In the genomic region with DNA sequence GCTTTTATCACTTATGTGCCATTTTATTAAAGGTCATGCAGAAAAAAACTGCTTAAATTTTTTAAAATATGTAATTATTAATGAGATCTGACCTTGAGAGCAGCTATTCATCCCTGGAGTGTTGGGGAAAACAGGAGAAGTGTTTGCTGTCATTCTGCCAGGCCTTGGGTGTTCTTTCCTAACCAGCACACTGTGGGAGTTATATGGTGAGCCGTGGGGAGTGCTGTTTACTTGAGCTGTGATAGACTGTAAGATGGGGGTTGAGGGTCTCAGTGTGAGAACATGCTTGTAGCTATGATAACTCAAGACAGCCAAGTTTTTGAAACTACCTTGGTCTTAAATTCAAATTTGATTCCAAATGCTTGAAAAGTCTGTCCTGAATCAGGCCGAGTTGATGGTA, we compare ENCODE assay signal across 19 cellular contexts.
"Had no signal": no experiment of that assay in that cellular context is flagged by ENCODE, and none has a peak within 500 bp of the region (broad histone marks: within the 10 kb centered on the region; RNA-seq: fewer than 3 reads in every experiment).

No MANE protein-coding gene starts in this region.

- H3K4me1 Mint-ChIP-seq: activated CD8-positive, alpha-beta memory T cell treated with anti-CD3 and anti-CD28 coated beads, Interleukin-2, amount 10 ng/mL, durations not matched to agents 7 days and 5 days; activated naive CD4-positive, alpha-beta T cell treated with anti-CD3 and anti-CD28 coated beads, Interleukin-2, amount 50 U/mL, for 24 hours; naive thymus-derived CD4-positive, alpha-beta T cell had no signal

- H3K4me1 ChIP-seq: transverse colon had no signal

- H3K27me3 Mint-ChIP-seq: activated CD8-positive, alpha-beta memory T cell treated with anti-CD3 and anti-CD28 coated beads, Interleukin-2, amount 10 ng/mL, durations not matched to agents 7 days and 5 days; activated naive CD4-positive, alpha-beta T cell treated with anti-CD3 and anti-CD28 coated beads, Interleukin-2, amount 50 U/mL, for 24 hours; activated T-cell treated with anti-CD3 and anti-CD28 coated beads, Interleukin-2, amount 50 U/mL, for 24 hours; naive thymus-derived CD4-positive, alpha-beta T cell had no signal

- H3K36me3 ChIP-seq: cardiac muscle cell, gastroesophageal sphincter, sigmoid colon, transverse colon had no signal

- DNase-seq: activated CD4-positive, alpha-beta T cell treated with anti-CD3 and anti-CD28 coated beads, Interleukin-2, amount 50 U/mL, for 4 hours; activated CD8-positive, alpha-beta memory T cell treated with anti-CD3 and anti-CD28 coated beads, Interleukin-2, amount 10 ng/mL, durations not matched to agents 7 days and 5 days; activated effector memory CD4-positive, alpha-beta T cell treated with Interleukin-2 at 50 U/mL for 16 hours; activated T-cell treated with anti-CD3 and anti-CD28 coated beads, Interleukin-2, amount 50 U/mL, for 24 hours; amygdala; effector CD8-positive, alpha-beta T cell; hippocampal formation; kidney glomerular epithelial cell; midbrain; naive thymus-derived CD4-positive, alpha-beta T cell; nucleus accumbens; sigmoid colon; stimulated activated CD4-positive, alpha-beta T cell treated with anti-CD3 and anti-CD28 coated beads, Interleukin-15, amount 100 ng/mL, for 24 hours; T-helper 2 cell; transverse colon had no signal

- H3K9me3 ChIP-seq: gastroesophageal sphincter, transverse colon had no signal

- H3K9me3 Mint-ChIP-seq: activated T-cell treated with anti-CD3 and anti-CD28 coated beads, Interleukin-2, amount 50 U/mL, for 24 hours had no signal

- H3K27ac ChIP-seq: cardiac muscle cell, coronary artery, gastroesophageal sphincter, sigmoid colon, transverse colon had no signal

- ATAC-seq: activated CD8-positive, alpha-beta memory T cell treated with anti-CD3 and anti-CD28 coated beads, Interleukin-2, amount 10 ng/mL, durations not matched to agents 7 days and 5 days; gastroesophageal sphincter; naive thymus-derived CD4-positive, alpha-beta T cell had no signal

- H3K27me3 ChIP-seq: cardiac muscle cell, gastroesophageal sphincter, sigmoid colon, transverse colon had no signal

- H3K4me3 ChIP-seq: cardiac muscle cell, coronary artery, gastroesophageal sphincter, sigmoid colon, transverse colon had no signal

- H3K36me3 Mint-ChIP-seq: activated CD8-positive, alpha-beta memory T cell treated with anti-CD3 and anti-CD28 coated beads, Interleukin-2, amount 10 ng/mL, durations not matched to agents 7 days and 5 days; activated naive CD4-positive, alpha-beta T cell treated with anti-CD3 and anti-CD28 coated beads, Interleukin-2, amount 50 U/mL, for 24 hours; naive thymus-derived CD4-positive, alpha-beta T cell had no signal

- H3K4me3 Mint-ChIP-seq: activated CD8-positive, alpha-beta memory T cell treated with anti-CD3 and anti-CD28 coated beads, Interleukin-2, amount 10 ng/mL, durations not matched to agents 7 days and 5 days; activated naive CD4-positive, alpha-beta T cell treated with anti-CD3 and anti-CD28 coated beads, Interleukin-2, amount 50 U/mL, for 24 hours; activated T-cell treated with anti-CD3 and anti-CD28 coated beads, Interleukin-2, amount 50 U/mL, for 24 hours; naive thymus-derived CD4-positive, alpha-beta T cell had no signal

- H3K27ac Mint-ChIP-seq: activated CD8-positive, alpha-beta memory T cell treated with anti-CD3 and anti-CD28 coated beads, Interleukin-2, amount 10 ng/mL, durations not matched to agents 7 days and 5 days; activated naive CD4-positive, alpha-beta T cell treated with anti-CD3 and anti-CD28 coated beads, Interleukin-2, amount 50 U/mL, for 24 hours; activated T-cell treated with anti-CD3 and anti-CD28 coated beads, Interleukin-2, amount 50 U/mL, for 24 hours; naive thymus-derived CD4-positive, alpha-beta T cell had no signal
